In the genomic region with DNA sequence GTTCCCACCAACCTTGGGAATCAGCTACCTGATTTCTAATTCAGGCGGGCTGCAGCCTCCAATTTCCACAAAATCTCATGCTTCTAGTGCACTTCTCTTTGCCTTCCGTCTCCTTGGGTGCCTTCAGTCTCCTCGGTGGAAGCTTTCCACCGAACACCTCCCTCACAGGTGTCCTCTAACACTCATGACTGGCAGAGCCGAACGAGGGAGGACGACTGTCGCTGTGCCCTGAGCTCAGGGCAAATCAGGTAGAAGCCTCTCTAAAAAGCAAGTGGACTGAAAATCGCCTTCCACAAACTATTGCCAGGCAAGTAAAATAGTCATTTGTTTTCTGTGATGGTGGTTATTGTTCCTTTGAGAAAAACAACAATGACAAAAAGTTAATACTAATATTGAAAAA, we compare ENCODE assay signal across 38 cellular contexts.
"Had no signal": no experiment of that assay in that cellular context is flagged by ENCODE, and none has a peak within 500 bp of the region (broad histone marks: within the 10 kb centered on the region; RNA-seq: fewer than 3 reads in every experiment).

No MANE protein-coding gene starts in this region.

- H3K4me3 Mint-ChIP-seq: activated naive CD4-positive, alpha-beta T cell treated with anti-CD3 and anti-CD28 coated beads for 36 hours; activated naive CD4-positive, alpha-beta T cell treated with anti-CD3 and anti-CD28 coated beads, Interleukin-2, amount 10 ng/mL, durations not matched to agents 7 days and 5 days; activated naive CD4-positive, alpha-beta T cell treated with anti-CD3 and anti-CD28 coated beads, Interleukin-2, amount 50 U/mL, for 24 hours; activated naive CD8-positive, alpha-beta T cell; activated naive CD8-positive, alpha-beta T cell treated with anti-CD3 and anti-CD28 coated beads for 36 hours; activated naive CD8-positive, alpha-beta T cell treated with anti-CD3 and anti-CD28 coated beads, Interleukin-2, amount 10 ng/mL, durations not matched to agents 7 days and 5 days; activated naive CD8-positive, alpha-beta T cell treated with anti-CD3 and anti-CD28 coated beads, Interleukin-2, amount 50 U/mL, for 24 hours; activated T-cell treated with anti-CD3 and anti-CD28 coated beads, Interleukin-2, amount 50 U/mL, for 24 hours; activated T-cell treated with anti-CD3 and anti-CD28 coated beads, Interleukin-2, amount 50 U/mL, for 4 hours; activated T-cell treated with anti-CD3 and anti-CD28 coated beads, Interleukin-2, amount 50 U/mL, for 72 hours; activated T-helper 1 cell treated with anti-CD3 and anti-CD28 coated beads, Interleukin-12 subunit alpha, Interleukin-12 subunit beta, Interleukin-2, Interleukin-4 antibody, amounts not matched to agents 30 ng/mL and 10 ng/mL and 1 ng/mL, durations not matched to agents 14 hours and 24 hours and 36 hours; activated T-helper 17 cell treated with anti-CD3 and anti-CD28 coated beads, Interleukin-2, amount 50 U/mL, for 72 hours; brain; central memory CD8-positive, alpha-beta T cell had no signal

- H3K27me3 ChIP-seq: adrenal gland, ascending aorta, body of pancreas, brain microvascular endothelial cell, breast epithelium, cardiac muscle cell had no signal

- H3K27ac Mint-ChIP-seq: activated naive CD4-positive, alpha-beta T cell treated with anti-CD3 and anti-CD28 coated beads for 36 hours; activated naive CD4-positive, alpha-beta T cell treated with anti-CD3 and anti-CD28 coated beads, Interleukin-2, amount 10 ng/mL, durations not matched to agents 7 days and 5 days; activated naive CD4-positive, alpha-beta T cell treated with anti-CD3 and anti-CD28 coated beads, Interleukin-2, amount 50 U/mL, for 24 hours; activated naive CD4-positive, alpha-beta T cell treated with anti-CD3 and anti-CD28 coated beads, Interleukin-2, amount 50 U/mL, for 72 hours; activated naive CD8-positive, alpha-beta T cell; activated naive CD8-positive, alpha-beta T cell treated with anti-CD3 and anti-CD28 coated beads for 36 hours; activated naive CD8-positive, alpha-beta T cell treated with anti-CD3 and anti-CD28 coated beads, Interleukin-2, amount 10 ng/mL, durations not matched to agents 7 days and 5 days; activated naive CD8-positive, alpha-beta T cell treated with anti-CD3 and anti-CD28 coated beads, Interleukin-2, amount 50 U/mL, for 24 hours; activated T-cell treated with anti-CD3 and anti-CD28 coated beads, Interleukin-2, amount 50 U/mL, for 24 hours; activated T-cell treated with anti-CD3 and anti-CD28 coated beads, Interleukin-2, amount 50 U/mL, for 72 hours; activated T-helper 1 cell treated with anti-CD3 and anti-CD28 coated beads, Interleukin-12 subunit alpha, Interleukin-12 subunit beta, Interleukin-2, Interleukin-4 antibody, amounts not matched to agents 30 ng/mL and 10 ng/mL and 1 ng/mL, durations not matched to agents 14 hours and 24 hours and 36 hours; activated T-helper 17 cell treated with anti-CD3 and anti-CD28 coated beads, Interleukin-2, amount 50 U/mL, for 72 hours; activated T-helper 2 cell treated with anti-CD3 and anti-CD28 coated beads, Interferon-gamma antibody, Interleukin-2, Interleukin-4, amounts not matched to agents 10 μg/mL and 5 μg/mL and 100 μg/mL, durations not matched to agents 14 hours and 24 hours and 36 hours; brain had no signal

- H3K36me3 ChIP-seq: adrenal gland, ascending aorta, brain microvascular endothelial cell, breast epithelium, cardiac muscle cell had no signal

- H3K4me1 Mint-ChIP-seq: activated naive CD4-positive, alpha-beta T cell treated with anti-CD3 and anti-CD28 coated beads, Interleukin-2, amount 10 ng/mL, durations not matched to agents 7 days and 5 days; activated naive CD4-positive, alpha-beta T cell treated with anti-CD3 and anti-CD28 coated beads, Interleukin-2, amount 50 U/mL, for 24 hours; activated naive CD8-positive, alpha-beta T cell treated with anti-CD3 and anti-CD28 coated beads for 36 hours; activated naive CD8-positive, alpha-beta T cell treated with anti-CD3 and anti-CD28 coated beads, Interleukin-2, amount 10 ng/mL, durations not matched to agents 7 days and 5 days; activated naive CD8-positive, alpha-beta T cell treated with anti-CD3 and anti-CD28 coated beads, Interleukin-2, amount 50 U/mL, for 24 hours; activated T-helper 17 cell treated with anti-CD3 and anti-CD28 coated beads, Interleukin-2, amount 50 U/mL, for 72 hours; central memory CD8-positive, alpha-beta T cell had no signal

- ATAC-seq: activated naive CD4-positive, alpha-beta T cell treated with anti-CD3 and anti-CD28 coated beads, Interleukin-2, amount 50 U/mL, for 72 hours; activated naive CD8-positive, alpha-beta T cell treated with anti-CD3 and anti-CD28 coated beads, Interleukin-2, amount 50 U/mL, for 24 hours; activated T-cell treated with anti-CD3 and anti-CD28 coated beads, Interleukin-2, amount 50 U/mL, for 4 hours; activated T-cell treated with anti-CD3 and anti-CD28 coated beads, Interleukin-2, amount 50 U/mL, for 72 hours; activated T-helper 17 cell treated with anti-CD3 and anti-CD28 coated beads, Interleukin-2, amount 50 U/mL, for 72 hours; body of pancreas had no signal

- H3K9me3 ChIP-seq: adrenal gland, ascending aorta, body of pancreas, breast epithelium had no signal

- H3K27me3 Mint-ChIP-seq: activated naive CD4-positive, alpha-beta T cell treated with anti-CD3 and anti-CD28 coated beads, Interleukin-2, amount 10 ng/mL, durations not matched to agents 7 days and 5 days; activated naive CD4-positive, alpha-beta T cell treated with anti-CD3 and anti-CD28 coated beads, Interleukin-2, amount 50 U/mL, for 24 hours; activated naive CD8-positive, alpha-beta T cell; activated naive CD8-positive, alpha-beta T cell treated with anti-CD3 and anti-CD28 coated beads for 36 hours; activated naive CD8-positive, alpha-beta T cell treated with anti-CD3 and anti-CD28 coated beads, Interleukin-2, amount 10 ng/mL, durations not matched to agents 7 days and 5 days; activated naive CD8-positive, alpha-beta T cell treated with anti-CD3 and anti-CD28 coated beads, Interleukin-2, amount 50 U/mL, for 24 hours; activated T-cell treated with anti-CD3 and anti-CD28 coated beads, Interleukin-2, amount 50 U/mL, for 24 hours; activated T-helper 17 cell treated with anti-CD3 and anti-CD28 coated beads, Interleukin-2, amount 50 U/mL, for 72 hours; brain; central memory CD8-positive, alpha-beta T cell had no signal

- DNase-seq: activated effector memory CD4-positive, alpha-beta T cell treated with anti-CD3 and anti-CD28 coated beads, Interleukin-2, amount 50 U/mL, for 16 hours; activated effector memory CD4-positive, alpha-beta T cell treated with Interleukin-2 at 50 U/mL for 16 hours; activated gamma-delta T cell; activated gamma-delta T cell treated with Interleukin-2 at 50 U/mL for 16 hours; activated naive CD4-positive, alpha-beta T cell; activated naive CD4-positive, alpha-beta T cell treated with anti-CD3 and anti-CD28 coated beads for 36 hours; activated naive CD4-positive, alpha-beta T cell treated with anti-CD3 and anti-CD28 coated beads, Interleukin-2, amount 10 ng/mL, durations not matched to agents 7 days and 5 days; activated naive CD4-positive, alpha-beta T cell treated with anti-CD3 and anti-CD28 coated beads, Interleukin-2, amount 50 U/mL, for 16 hours; activated naive CD4-positive, alpha-beta T cell treated with Interleukin-2 at 50 U/mL for 16 hours; activated naive CD8-positive, alpha-beta T cell treated with anti-CD3 and anti-CD28 coated beads for 36 hours; activated naive CD8-positive, alpha-beta T cell treated with anti-CD3 and anti-CD28 coated beads, Interleukin-2, amount 10 ng/mL, durations not matched to agents 7 days and 5 days; activated naive CD8-positive, alpha-beta T cell treated with anti-CD3 and anti-CD28 coated beads, Interleukin-2, amount 50 U/mL, for 24 hours; activated T-cell treated with anti-CD3 and anti-CD28 coated beads, Interleukin-2, amount 50 U/mL, for 1 hour; activated T-cell treated with anti-CD3 and anti-CD28 coated beads, Interleukin-2, amount 50 U/mL, for 24 hours; activated T-cell treated with anti-CD3 and anti-CD28 coated beads, Interleukin-2, amount 50 U/mL, for 4 hours; activated T-cell treated with anti-CD3 and anti-CD28 coated beads, Interleukin-2, amount 50 U/mL, for 48 hours; activated T-cell treated with anti-CD3 and anti-CD28 coated beads, Interleukin-2, amount 50 U/mL, for 72 hours; adrenal gland; amniotic stem cell; amygdala; anterior cingulate cortex; aorta; body of pancreas; brain microvascular endothelial cell; caudate nucleus; central memory CD4-positive, alpha-beta T cell; cerebellar nuclear complex had no signal

- H3K4me1 ChIP-seq: adrenal gland, ascending aorta, breast epithelium had no signal

- H3K36me3 Mint-ChIP-seq: activated naive CD4-positive, alpha-beta T cell treated with anti-CD3 and anti-CD28 coated beads, Interleukin-2, amount 10 ng/mL, durations not matched to agents 7 days and 5 days; activated naive CD4-positive, alpha-beta T cell treated with anti-CD3 and anti-CD28 coated beads, Interleukin-2, amount 50 U/mL, for 24 hours; activated naive CD4-positive, alpha-beta T cell treated with anti-CD3 and anti-CD28 coated beads, Interleukin-2, amount 50 U/mL, for 72 hours; activated naive CD8-positive, alpha-beta T cell; activated naive CD8-positive, alpha-beta T cell treated with anti-CD3 and anti-CD28 coated beads for 36 hours; activated naive CD8-positive, alpha-beta T cell treated with anti-CD3 and anti-CD28 coated beads, Interleukin-2, amount 10 ng/mL, durations not matched to agents 7 days and 5 days; brain had no signal

- H3K27ac ChIP-seq: adrenal gland, ascending aorta, body of pancreas, brain microvascular endothelial cell, breast epithelium, cardiac muscle cell had no signal

- H3K9me3 Mint-ChIP-seq: activated naive CD4-positive, alpha-beta T cell treated with anti-CD3 and anti-CD28 coated beads for 36 hours; activated naive CD4-positive, alpha-beta T cell treated with anti-CD3 and anti-CD28 coated beads, Interleukin-2, amount 50 U/mL, for 24 hours; activated naive CD4-positive, alpha-beta T cell treated with anti-CD3 and anti-CD28 coated beads, Interleukin-2, amount 50 U/mL, for 72 hours; activated naive CD8-positive, alpha-beta T cell treated with anti-CD3 and anti-CD28 coated beads for 36 hours; activated T-cell treated with anti-CD3 and anti-CD28 coated beads, Interleukin-2, amount 50 U/mL, for 24 hours; activated T-cell treated with anti-CD3 and anti-CD28 coated beads, Interleukin-2, amount 50 U/mL, for 4 hours; activated T-helper 1 cell treated with anti-CD3 and anti-CD28 coated beads, Interleukin-12 subunit alpha, Interleukin-12 subunit beta, Interleukin-2, Interleukin-4 antibody, amounts not matched to agents 30 ng/mL and 10 ng/mL and 1 ng/mL, durations not matched to agents 14 hours and 24 hours and 36 hours; activated T-helper 2 cell treated with anti-CD3 and anti-CD28 coated beads, Interferon-gamma antibody, Interleukin-2, Interleukin-4, amounts not matched to agents 10 μg/mL and 5 μg/mL and 100 μg/mL, durations not matched to agents 14 hours and 24 hours and 36 hours; brain had no signal

- H3K4me3 ChIP-seq: adrenal gland, ascending aorta, body of pancreas, breast epithelium, cardiac muscle cell had no signal
